8 cellular contexts compared by ENCODE assay signal in the genomic region with DNA sequence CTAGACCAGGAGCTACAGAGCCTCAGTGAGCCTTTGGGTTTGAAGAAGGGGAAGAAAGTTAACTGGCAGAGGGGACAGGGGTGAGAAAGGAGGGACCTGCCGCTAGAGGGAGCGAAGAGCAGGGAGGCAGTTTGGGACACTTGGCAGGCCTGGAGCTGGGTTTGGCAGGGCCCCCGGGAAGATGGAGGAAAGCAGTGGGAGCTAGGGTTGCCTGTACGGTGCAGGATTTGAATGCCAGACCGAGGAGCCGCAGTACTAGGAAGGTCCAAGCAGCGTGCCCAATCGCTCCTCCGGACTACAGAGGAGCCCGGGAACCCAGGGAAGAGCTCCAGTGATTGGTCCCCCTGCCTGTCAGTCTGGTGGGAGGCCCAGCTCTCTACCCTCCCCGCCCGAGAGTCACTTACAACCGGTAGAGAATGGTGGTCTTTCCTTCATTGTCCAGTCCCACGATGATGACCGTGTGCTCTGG. TPM values are rescaled to one million over a fixed set of nuclear protein-coding genes. Genes with fewer than 3 reads are reported as not detected.
DNase-seq lines count a peak whose midpoint lies in the region; ATAC-seq, FAIRE-seq and TF ChIP-seq lines count a peak whose summit lies in the region.

No MANE protein-coding gene starts in this region.

- TF ChIP-seq POLR2A in thyroid gland (IDR thresholded peaks at IDR 0.05) = no peak

- WGBS in pancreas, 2 donors = 0 to 1% methylated on average over 15 of the region's 15 CpGs
- WGBS in thyroid gland, 2 donors = 0 to 3% methylated on average over 7 to 14 of the region's 15 CpGs

- FAIRE-seq in pancreas (lab: Jason Lieb, UNC) = no peak

- H3K27ac Mint-ChIP-seq in activated naive CD8-positive, alpha-beta T cell treated with anti-CD3 and anti-CD28 coated beads for 36 hours = peak overlapping the region; percentile 16

- H3K4me1 ChIP-seq in cardiac muscle cell (ENCODE audit: low read depth) (no peaks in the 10 kb centered on the region), pancreas (peaks cover 0 to 13% (median 13%) of the 10 kb centered on the region in 3 donors), thyroid gland (peaks cover 9 to 12% of the 10 kb centered on the region in 2 donors)

- peaks cover 32% of the 10 kb centered on the region for H3K27me3 ChIP-seq in cardiac muscle cell
- no peaks in the 10 kb centered on the region for H3K27me3 ChIP-seq in pancreas
- H3K27me3 ChIP-seq in thyroid gland = peaks cover 4% of the 10 kb centered on the region

- H3K4me3 ChIP-seq in cardiac muscle cell = peak overlapping the region; percentile 46
- peak overlapping the region; percentile 14 to 46 (median 30) for H3K4me3 ChIP-seq in pancreas
- peak overlapping the region in 1 of 3 donors; percentile 36 for H3K4me3 ChIP-seq in thyroid gland (replicated peaks in 1 of 3)

- DNase-seq in Ammon's horn (ENCODE audit: low spot score) (peak; percentile 86), KG1 (lab: John Stamatoyannopoulos, UW) (peak; percentile 24), SKM-1 (lab: John Stamatoyannopoulos, UW; ENCODE audit: unreplicated experiment) (peak; percentile 88), cardiac muscle cell (ENCODE audit: low read depth in 1 of 2, low spot score in 1 of 2) (peak; percentile 91 to 97), pancreas (peak; percentile 86 to 93 (median 88)), thyroid gland (peak; percentile 74 to 75)
- DNase-seq in activated naive CD8-positive, alpha-beta T cell treated with anti-CD3 and anti-CD28 coated beads for 36 hours = peak; percentile 86

- H3K4me3 Mint-ChIP-seq in activated naive CD8-positive, alpha-beta T cell treated with anti-CD3 and anti-CD28 coated beads for 36 hours = peak overlapping the region; percentile 86

- intact Hi-C loops in pancreas (cut with DNase I) = no loop called here
- intact Hi-C loops in thyroid gland (cut with DNase I) = loop anchor here (10.0 kb wide), 1 partner anchor 80 kb away; no protein-coding TSS in a partner anchor

- peaks cover 9% of the 10 kb centered on the region for H3K4me1 Mint-ChIP-seq in activated naive CD8-positive, alpha-beta T cell treated with anti-CD3 and anti-CD28 coated beads for 36 hours

- H3K9me3 ChIP-seq in cardiac muscle cell (ENCODE audit: low read depth) = no peaks in the 10 kb centered on the region
- no peaks in the 10 kb centered on the region for H3K9me3 ChIP-seq in pancreas
- H3K9me3 ChIP-seq in thyroid gland = no peaks in the 10 kb centered on the region

- H3K27me3 Mint-ChIP-seq in activated naive CD8-positive, alpha-beta T cell treated with anti-CD3 and anti-CD28 coated beads for 36 hours = peaks cover 33% of the 10 kb centered on the region

- ATAC-seq in GM19328 (IDR thresholded peaks at IDR 0.05; ENCODE audit: unreplicated experiment) (peak; percentile 70), pancreas (peak; percentile 79 to 87 (median 86))

- no peak overlapping the region for H3K27ac ChIP-seq in cardiac muscle cell
- peak overlapping the region in 2 of 4 donors; percentile 45 to 63 for H3K27ac ChIP-seq in pancreas
- H3K27ac ChIP-seq in thyroid gland = no peak overlapping the region

- peak; percentile 92 for TF ChIP-seq CTCF in cardiac muscle cell (IDR thresholded peaks at IDR 0.05; ENCODE audit: low read depth, low read length)
- TF ChIP-seq CTCF in pancreas (IDR thresholded peaks at IDR 0.05) = peak; percentile 63 to 68 (median 67)
- peak; percentile 21 to 75 (median 60) for TF ChIP-seq CTCF in thyroid gland (IDR thresholded peaks at IDR 0.05)

- H3K9me3 Mint-ChIP-seq in activated naive CD8-positive, alpha-beta T cell treated with anti-CD3 and anti-CD28 coated beads for 36 hours = peaks cover 1% of the 10 kb centered on the region

- no peaks in the 10 kb centered on the region for H3K36me3 Mint-ChIP-seq in activated naive CD8-positive, alpha-beta T cell treated with anti-CD3 and anti-CD28 coated beads for 36 hours

- H3K36me3 ChIP-seq in cardiac muscle cell = no peaks in the 10 kb centered on the region
- no peaks in the 10 kb centered on the region for H3K36me3 ChIP-seq in pancreas
- no peaks in the 10 kb centered on the region for H3K36me3 ChIP-seq in thyroid gland

RNA-seq across cellular contexts. Expression of gene ARL5C, which starts 1.3 kb away (rescaled TPM):
- total RNA-seq in activated naive CD8-positive, alpha-beta T cell treated with anti-CD3 and anti-CD28 coated beads for 36 hours = not detected
- 0.12 TPM in 1 of 2 replicates, not detected in the other for total RNA-seq in cardiac muscle cell
- polyA plus RNA-seq in cardiac muscle cell = not detected in 2 replicates
- total RNA-seq in pancreas = under 1 TPM in 4 of 6 donors, not detected in 2; 0.31 to 0.87 (median 0.72) TPM
- 1 to 10 TPM in 1 of 2 donors, not detected in 1; 1.0 TPM for polyA plus RNA-seq in pancreas
- total RNA-seq in thyroid gland = not detected

RNA-seq across cellular contexts. Expression of gene PLXDC1, which starts 13.3 kb away (rescaled TPM):
- 1 to 10 TPM in 1 of 2 experiments, under 1 TPM in 1; 0.54 to 1.1 TPM for total RNA-seq in activated naive CD8-positive, alpha-beta T cell treated with anti-CD3 and anti-CD28 coated beads for 36 hours
- total RNA-seq in cardiac muscle cell (8.4 and 25.0 TPM in 2 replicates), pancreas (1 to 10 TPM in 5 of 6 donors, under 1 TPM in 1; 0.88 to 5.6 (median 1.8) TPM), thyroid gland (10 to 100 TPM in 1 of 4 donors, 1 to 10 TPM in 3; 1.8 to 13.4 (median 6.4) TPM)
- polyA plus RNA-seq in cardiac muscle cell (6.3 and 6.6 TPM in 2 replicates), pancreas (1 to 10 TPM; 1.8 to 4.0 TPM)

RNA-seq across cellular contexts. Expression of gene CACNB1, which starts 32.8 kb away (rescaled TPM):
- total RNA-seq in activated naive CD8-positive, alpha-beta T cell treated with anti-CD3 and anti-CD28 coated beads for 36 hours = 10 to 100 TPM; 12.7 to 14.4 TPM
- total RNA-seq in cardiac muscle cell (17.3 and 27.6 TPM in 2 replicates), pancreas (1 to 10 TPM; 1.8 to 3.3 (median 2.4) TPM), thyroid gland (10 to 100 TPM in 1 of 4 donors, 1 to 10 TPM in 3; 5.8 to 10.1 (median 7.8) TPM)
- polyA plus RNA-seq in cardiac muscle cell (41.6 and 57.1 TPM in 2 replicates), pancreas (1 to 10 TPM; 6.5 to 6.8 TPM)

RNA-seq across cellular contexts. Expression of gene RPL19, which starts 35.4 kb away (rescaled TPM):
- 1,000 to 10,000 TPM; 3,075 to 3,102 TPM for total RNA-seq in activated naive CD8-positive, alpha-beta T cell treated with anti-CD3 and anti-CD28 coated beads for 36 hours
- total RNA-seq in cardiac muscle cell = 2,476 and 3,028 TPM in 2 replicates
- 761 and 822 TPM in 2 replicates for polyA plus RNA-seq in cardiac muscle cell
- 1,000 to 10,000 TPM in 3 of 6 donors, 100 to 1,000 TPM in 3; 925 to 1,465 (median 1,055) TPM for total RNA-seq in pancreas
- polyA plus RNA-seq in pancreas = 1,000 to 10,000 TPM; 1,688 to 1,714 TPM
- 1,000 to 10,000 TPM; 2,008 to 3,549 (median 2,319) TPM for total RNA-seq in thyroid gland

Comparison
In these comparisons a context has a peak if more than half of its experiments do, and no peak if none do; other contexts are left out.
1. DNase-seq: peak in every context shown above with its lines; median percentile 94 in cardiac muscle cell; 88 in pancreas; 88 in SKM-1; 86 in Ammon's horn; 86 in activated naive CD8-positive, alpha-beta T cell treated with anti-CD3 and anti-CD28 coated beads for 36 hours; 74 in thyroid gland; 24 in KG1.